ENCODE assay signal across 31 cellular contexts in the genomic region with DNA sequence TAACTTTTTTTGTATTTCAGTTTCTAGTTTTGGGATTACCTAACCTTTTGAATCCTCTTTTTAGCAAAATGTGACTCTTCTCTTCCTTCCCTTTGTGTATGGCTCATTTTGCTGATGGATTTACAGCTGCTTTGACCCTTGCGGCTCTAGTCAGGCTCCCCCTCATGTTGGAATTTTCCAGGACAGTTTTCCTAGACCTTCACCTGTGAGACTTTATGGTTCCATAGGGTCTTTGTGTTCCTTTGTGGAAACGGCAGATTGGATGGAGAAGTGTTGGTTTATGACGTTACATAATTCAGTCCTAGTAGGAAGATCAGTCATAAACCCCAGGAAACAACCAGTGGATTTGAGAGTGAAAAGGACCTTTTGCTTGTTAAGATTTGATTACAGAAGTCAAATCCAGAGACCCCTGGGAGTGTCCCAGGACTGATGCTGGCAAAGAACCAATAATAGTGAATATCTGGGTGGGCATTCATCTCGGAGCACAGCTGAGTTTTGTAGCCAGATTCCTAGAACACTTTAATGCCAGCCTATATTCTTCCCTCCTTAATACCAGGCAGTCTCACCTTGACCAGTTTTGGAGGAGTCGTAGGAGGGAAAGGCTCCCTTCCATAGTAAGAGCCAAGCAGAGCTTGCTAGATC. TPM values are rescaled to one million over a fixed set of nuclear protein-coding genes. Genes with fewer than 3 reads are reported as not detected.
A peak's percentile ranks its signal among the peaks of the same experiment; 100 is the strongest.
DNase-seq lines count a peak whose midpoint lies in the region; ATAC-seq, FAIRE-seq and TF ChIP-seq lines count a peak whose summit lies in the region.
"Had no signal": no experiment of that assay in that cellular context is flagged by ENCODE, and none has a peak within 500 bp of the region (broad histone marks: within the 10 kb centered on the region; RNA-seq: fewer than 3 reads in every experiment).

No MANE protein-coding gene starts in this region.

- 34% methylated on average over 5 of the region's 5 CpGs for WGBS in HepG2 (ENCODE audit: low lambda C conversion rate)
- WGBS in right lobe of liver (ENCODE audit: insufficient coverage, low coverage, low lambda C conversion rate, missing lambda C conversion rate): 78% methylated on average over 5 of the region's 5 CpGs

- H3K9me3 Mint-ChIP-seq in neural progenitor cell: peaks cover 10% of the 10 kb centered on the region
- H3K9me3 Mint-ChIP-seq: activated T-cell treated with anti-CD3 and anti-CD28 coated beads, Interleukin-2, amount 50 U/mL, for 72 hours had no signal

- no peak for TF ChIP-seq RAD21 in HepG2 (CRISPR knock-in tag; IDR thresholded peaks at IDR 0.05)

- peak overlapping the region; percentile 81 for H3K4me2 ChIP-seq in HepG2 (ENCODE audit: low read depth, low read length)
- no peak overlapping the region for H3K4me2 ChIP-seq in neural progenitor cell

- in situ Hi-C loops in HepG2 (cut with HindIII; ENCODE audit: extremely low pct_ligation_motif_present, low pct_unique_long_range_greater_than_20kb) (loop anchor here (10.0 kb wide), 1 partner anchor 103 kb away; no protein-coding TSS in a partner anchor), GM13976 (cut with MboI; ENCODE audit: low sequenced_read_pairs, unreplicated experiment) (no loop called here)

- H3K4me1 Mint-ChIP-seq in neural progenitor cell: no peaks in the 10 kb centered on the region
- H3K4me1 Mint-ChIP-seq: brain had no signal

- H3K4me1 ChIP-seq in HepG2 (ENCODE audit: insufficient read depth, low read length) (peaks cover 76% of the 10 kb centered on the region), right lobe of liver (peaks cover 0 to 47% (median 18%) of the 10 kb centered on the region in 4 donors), neural progenitor cell (no peaks in the 10 kb centered on the region)
- H3K4me1 ChIP-seq: upper lobe of right lung had no signal

- CTCF ChIA-PET in HepG2 (lab: Yijun Ruan, JAX; ENCODE audit: low intra/inter-chr PET ratio, low total read pairs): no interaction called here

- BruUV-seq in HepG2 (replicated peaks; lab: Mats Ljungman, UMichigan): no TSS peak

- peak overlapping the region; percentile 64 for H3K9ac ChIP-seq in HepG2 (ENCODE audit: insufficient read depth, low read depth, low read length)
- no peak overlapping the region for H3K9ac ChIP-seq in neural progenitor cell

- H3K27me3 ChIP-seq in HepG2 (ENCODE audit: control insufficient read depth in 1 of 2, insufficient read depth in 2 of 2, low read length in 2 of 2) (no peaks in the 10 kb centered on the region), right lobe of liver (no peaks in the 10 kb centered on the region), neural progenitor cell (no peaks in the 10 kb centered on the region)
- H3K27me3 ChIP-seq: sigmoid colon, upper lobe of right lung had no signal

- TF ChIP-seq EP300 in HepG2 (IDR thresholded peaks at IDR 0.05; ENCODE audit: low read depth in 2 of 2, low read length in 2 of 2) (peak in 1 of 2 experiments; percentile 49; a peak in 1 of 4 replicates), HepG2 (CRISPR knock-in tag; IDR thresholded peaks at IDR 0.05; ENCODE audit: borderline replicate concordance) (no peak)

- H4K20me1 ChIP-seq in HepG2 (ENCODE audit: insufficient read depth, low read length): no peaks in the 10 kb centered on the region
- no peaks in the 10 kb centered on the region for H4K20me1 ChIP-seq in neural progenitor cell (ENCODE audit: low read depth)

- no peak overlapping the region for H3K4me3 Mint-ChIP-seq in neural progenitor cell
- H3K4me3 Mint-ChIP-seq: activated T-cell treated with anti-CD3 and anti-CD28 coated beads, Interleukin-2, amount 50 U/mL, for 72 hours; brain; neural crest cell had no signal

- POLR2A ChIA-PET in HepG2 (lab: Yijun Ruan, JAX): interaction anchor here (0.6 to 5.1 kb wide), 6 partner anchors 10 to 101 kb away, joined by 3 to 46 read pairs (median 4); a partner anchor contains a TSS

- FAIRE-seq in HepG2 (lab: Jason Lieb, UNC): no peak
- FAIRE-seq: G401.6 had no signal

- H3K27ac ChIP-seq in HepG2 (ENCODE audit: extremely low read length, insufficient read depth, low read length) (peak overlapping the region; percentile 97), right lobe of liver (peak overlapping the region in 1 of 3 donors; percentile 92), neural progenitor cell (peak overlapping the region; percentile 8)
- H3K27ac ChIP-seq: 22Rv1, C4-2B, HL-60, sigmoid colon, upper lobe of right lung had no signal

- H3K36me3 Mint-ChIP-seq in neural progenitor cell: peaks cover 34% of the 10 kb centered on the region

- ATAC-seq in HepG2 (peak; percentile 5), right lobe of liver (no peak), SK-N-SH treated with all-trans-retinoic acid at 6 μM for 48 hours (no peak), HG03520 (IDR thresholded peaks at IDR 0.05; ENCODE audit: unreplicated experiment) (no peak), sciatic nerve (no peak)
- ATAC-seq: activated T-cell treated with anti-CD3 and anti-CD28 coated beads, Interleukin-2, amount 50 U/mL, for 72 hours; left cardiac atrium; PC-3; upper lobe of right lung had no signal

- H3K4me3 ChIP-seq in HepG2 (replicated peaks in 1 of 3; ENCODE audit: insufficient read depth in 1 of 3, low read depth in 2 of 3, low read length in 3 of 3) (peak overlapping the region in 1 of 3 experiments; percentile 5; a peak in 1 of 6 replicates), right lobe of liver (no peak overlapping the region), neural progenitor cell (no peak overlapping the region)
- H3K4me3 ChIP-seq: sigmoid colon, upper lobe of right lung had no signal

- peaks cover 4% of the 10 kb centered on the region for H3F3A ChIP-seq in neural progenitor cell (ENCODE audit: low read depth)

- no peak overlapping the region for H2AFZ ChIP-seq in HepG2 (ENCODE audit: low read length)
- no peak overlapping the region for H2AFZ ChIP-seq in neural progenitor cell (replicated peaks)

- H3K9me3 ChIP-seq in HepG2 (ENCODE audit: low read length) (no peaks in the 10 kb centered on the region), right lobe of liver (no peaks in the 10 kb centered on the region), neural progenitor cell (ENCODE audit: low read depth) (no peaks in the 10 kb centered on the region)
- H3K9me3 ChIP-seq: upper lobe of right lung had no signal

- TF ChIP-seq CTCF in HepG2 (CRISPR knock-in tag; IDR thresholded peaks at IDR 0.05) (peak; percentile 28), right lobe of liver (IDR thresholded peaks at IDR 0.05) (no peak), neural progenitor cell (IDR thresholded peaks at IDR 0.05) (no peak), GM13976 (IDR thresholded peaks at IDR 0.05; ENCODE audit: borderline replicate concordance, control extremely low read depth, extremely low read depth, insufficient read depth, missing control alignments) (no peak)

- peaks cover 0 to 1% of the 10 kb centered on the region in 2 experiments; a peak in 2 of 5 replicates for H3K36me3 ChIP-seq in HepG2 (replicated peaks in 1 of 2; ENCODE audit: control insufficient read depth in 1 of 2, insufficient read depth in 2 of 2, low read length in 2 of 2)
- H3K36me3 ChIP-seq in right lobe of liver: no peaks in the 10 kb centered on the region
- H3K36me3 ChIP-seq in neural progenitor cell: no peaks in the 10 kb centered on the region
- H3K36me3 ChIP-seq: upper lobe of right lung had no signal

- H3K27ac Mint-ChIP-seq in neural progenitor cell: no peak overlapping the region
- H3K27ac Mint-ChIP-seq: activated T-cell treated with anti-CD3 and anti-CD28 coated beads, Interleukin-2, amount 50 U/mL, for 72 hours had no signal

- intact Hi-C loops in HepG2 (cut with micrococcal nuclease; ENCODE audit: unreplicated experiment): loop anchor here (1.0 to 5.0 kb wide), 3 partner anchors 39 to 100 kb away; no protein-coding TSS in a partner anchor
- intact Hi-C loops in right lobe of liver (cut with DNase I): no loop called here
- intact Hi-C loops in sciatic nerve (cut with DNase I): no loop called here

- no peaks in the 10 kb centered on the region for H3K27me3 Mint-ChIP-seq in neural progenitor cell (ENCODE audit: insufficient read depth, low read depth)
- H3K27me3 Mint-ChIP-seq: brain had no signal

- TF ChIP-seq POLR2A in HepG2 (IDR thresholded peaks at IDR 0.05; ENCODE audit: insufficient read depth in 1 of 2, low read depth in 2 of 2, low read length in 2 of 2): no peak
- no peak for TF ChIP-seq POLR2A in right lobe of liver (IDR thresholded peaks at IDR 0.05)

- H3K79me2 ChIP-seq in HepG2 (ENCODE audit: insufficient read depth, low read length) (peaks cover 23% of the 10 kb centered on the region), neural progenitor cell (ENCODE audit: low read depth) (peaks cover 18% of the 10 kb centered on the region)

- peak; percentile 51 for DNase-seq in HepG2 (ENCODE audit: low spot score)
- no peak for DNase-seq in right lobe of liver
- peak; percentile 62 to 78 for DNase-seq in dermis microvascular lymphatic vessel endothelial cell (ENCODE audit: low read depth in 2 of 2)
- DNase-seq in neural progenitor cell (ENCODE audit: low spot score): no peak
- no peak for DNase-seq in GM13976 (ENCODE audit: low spot score)
- no peak for DNase-seq in sciatic nerve (ENCODE audit: low spot score)
- DNase-seq: activated CD4-positive, alpha-beta T cell treated with anti-CD3 and anti-CD28 coated beads, Interleukin-2, amount 50 U/mL, for 48 hours; activated CD4-positive, CD25-positive, alpha-beta regulatory T cell treated with anti-CD3 and anti-CD28 coated beads, Interleukin-2, amount 50 U/mL, for 72 hours; activated T-cell treated with anti-CD3 and anti-CD28 coated beads, Interleukin-2, amount 50 U/mL, for 72 hours; COR-L47; DMS79; hypothalamus; left cardiac atrium; MM.1S; NCI-H2029; NCI-H526; PC-3; posterior cingulate gyrus; Right ventricle myocardium superior; sigmoid colon; stimulated activated CD4-positive, alpha-beta T cell treated with anti-CD3 and anti-CD28 coated beads, Interleukin-4, amount 100 ng/mL, for 24 hours; T-helper 2 cell; upper lobe of right lung had no signal

RNA-seq across cellular contexts. Expression of a gene that starts 42.7 kb away (rescaled TPM):
- total RNA-seq in HepG2 (2016; rRNA removed; fragmentation: Illumina TruSeq; extraction: Trizol) (38.3 and 49.0 TPM in 2 replicates), right lobe of liver (10 to 100 TPM; 11.7 to 18.0 (median 14.0) TPM), dermis microvascular lymphatic vessel endothelial cell (18.0 and 28.7 TPM in 2 replicates), neural progenitor cell (ENCODE audit: low replicate concordance) (30.3 and 45.1 TPM in 2 replicates), sciatic nerve (26.3 TPM)
- total RNA-seq in HepG2 (2016; cell fraction: cytosol; rRNA removed; fragmentation: Illumina TruSeq; extraction: Trizol; ENCODE audit: low read depth): 5.6 and 6.6 TPM in 2 replicates
- total RNA-seq in HepG2 (2016; cell fraction: insoluble cytoplasmic fraction; rRNA removed; fragmentation: Illumina TruSeq; extraction: Trizol): 37.6 and 47.6 TPM in 2 replicates
- total RNA-seq in HepG2 (2016; cell fraction: membrane; rRNA removed; fragmentation: Illumina TruSeq; extraction: Trizol): 27.3 and 28.4 TPM in 2 replicates
- total RNA-seq in HepG2 (2016; cell fraction: nucleus; rRNA removed; fragmentation: Illumina TruSeq; extraction: Trizol): 30.4 and 31.8 TPM in 2 replicates
- 16.4 and 18.6 TPM in 2 replicates for polyA plus RNA-seq in HepG2 (2011; rRNA removed)
- 12.9 and 16.3 TPM in 2 replicates for polyA plus RNA-seq in HepG2 (2011; cell fraction: cytosol; rRNA removed)
- polyA plus RNA-seq in HepG2 (2011; cell fraction: nucleus; rRNA removed): 11.7 and 13.4 TPM in 2 replicates
- 16.0 and 19.4 TPM in 2 replicates for polyA plus RNA-seq in HepG2 (2012)
- 3.9 and 4.2 TPM in 2 replicates for polyA plus RNA-seq in HepG2 (2016; cell fraction: cytosol; fragmentation: Illumina TruSeq; extraction: Trizol; ENCODE audit: low read depth)
- polyA plus RNA-seq in HepG2 (2016; cell fraction: insoluble cytoplasmic fraction; fragmentation: Illumina TruSeq; extraction: Trizol; ENCODE audit: low read depth): 29.0 and 32.7 TPM in 2 replicates
- 13.0 and 13.4 TPM in 2 replicates for polyA plus RNA-seq in HepG2 (2016; cell fraction: membrane; fragmentation: Illumina TruSeq; extraction: Trizol; ENCODE audit: low read depth)
- 29.4 and 30.4 TPM in 2 replicates for polyA plus RNA-seq in HepG2 (2016; cell fraction: nucleus; fragmentation: Illumina TruSeq; extraction: Trizol; ENCODE audit: insufficient read depth, low read depth)
- 25.5 and 66.8 TPM in 2 replicates for polyA minus RNA-seq in HepG2 (2011; rRNA and poly(A)+ RNA removed; ENCODE audit: low replicate concordance)
- 23.0 and 28.6 TPM in 2 replicates for polyA minus RNA-seq in HepG2 (2011; cell fraction: cytosol; rRNA and poly(A)+ RNA removed)
- 53.8 and 56.2 TPM in 2 replicates for polyA minus RNA-seq in HepG2 (2011; cell fraction: nucleus; rRNA and poly(A)+ RNA removed)

Comparison
In these comparisons a context has a peak if more than half of its experiments do, and no peak if none do; other contexts are left out.
1. DNase-seq: peak in HepG2 (single experiment) and dermis microvascular lymphatic vessel endothelial cell (2 of 2); none in right lobe of liver (0 of 3), neural progenitor cell (single experiment), GM13976 (single experiment) and sciatic nerve (single experiment).